26 cellular contexts compared by ENCODE assay signal in the genomic region with DNA sequence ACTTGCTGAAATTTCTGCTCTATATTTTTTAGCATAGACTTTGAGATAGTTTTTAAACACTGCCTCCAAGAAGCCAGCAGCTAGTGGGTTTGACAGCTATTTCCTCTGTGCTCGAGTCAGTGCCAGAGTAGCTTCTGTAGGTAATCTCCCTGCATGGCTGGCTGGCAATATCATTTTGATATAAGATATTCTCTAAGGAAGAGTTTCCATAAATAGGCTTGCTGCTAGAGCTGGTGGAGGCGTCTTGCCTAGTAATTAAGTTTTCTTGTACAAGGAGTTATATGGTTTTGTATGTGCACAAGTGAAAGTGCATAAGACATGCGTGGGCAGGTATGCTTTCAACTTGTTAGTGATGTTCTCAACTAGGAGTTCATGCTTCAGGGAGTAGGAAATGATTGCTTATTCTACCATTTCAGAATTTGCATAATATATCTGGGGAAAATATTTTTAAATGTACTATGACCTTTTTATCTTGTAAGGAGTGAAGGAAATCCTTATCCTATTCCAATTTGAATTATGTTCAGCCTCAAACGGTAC.
DNase-seq lines count a peak whose midpoint lies in the region; ATAC-seq, FAIRE-seq and TF ChIP-seq lines count a peak whose summit lies in the region.
"Had no signal": no experiment of that assay in that cellular context is flagged by ENCODE, and none has a peak within 500 bp of the region (broad histone marks: within the 10 kb centered on the region; RNA-seq: fewer than 3 reads in every experiment).

No MANE protein-coding gene starts in this region.

- peaks cover 9 to 28% of the 10 kb centered on the region in 2 donors for H3K27me3 Mint-ChIP-seq in natural killer cell (ENCODE audit: low read depth in 2 of 2)

- no peaks in the 10 kb centered on the region for H3K4me1 Mint-ChIP-seq in natural killer cell
- H3K4me1 Mint-ChIP-seq: activated CD4-positive, alpha-beta T cell treated with anti-CD3 and anti-CD28 coated beads, Interleukin-2, amount 10 ng/mL, durations not matched to agents 7 days and 5 days; memory B cell; neural crest cell had no signal

- intact Hi-C loops in natural killer cell (cut with micrococcal nuclease) = no loop called here

- ATAC-seq in GM18499 (IDR thresholded peaks at IDR 0.05; ENCODE audit: insufficient read depth, unreplicated experiment) = peak; percentile 68
- peak; percentile 63 for ATAC-seq in HG03175 (IDR thresholded peaks at IDR 0.05; ENCODE audit: unreplicated experiment)
- ATAC-seq in HG03108 (IDR thresholded peaks at IDR 0.05; ENCODE audit: unreplicated experiment) = no peak
- no peak for ATAC-seq in natural killer cell
- ATAC-seq in GM21526 (IDR thresholded peaks at IDR 0.05; ENCODE audit: low FRiP score, unreplicated experiment) = no peak
- ATAC-seq: left lung, pancreas had no signal

- FAIRE-seq in GM19239 (lab: Jason Lieb, UNC) = peak; percentile 21
- FAIRE-seq: pancreas had no signal

- no peaks in the 10 kb centered on the region for H3K36me3 Mint-ChIP-seq in natural killer cell
- H3K36me3 Mint-ChIP-seq: memory B cell had no signal

- TF ChIP-seq CTCF in natural killer cell (IDR thresholded peaks at IDR 0.05) = no peak

- no peak for DNase-seq in GM19239 (ENCODE audit: insufficient read length, low spot score)
- peak; percentile 32 for DNase-seq in occipital lobe (lab: John Stamatoyannopoulos, UW)
- DNase-seq in natural killer cell = no peak
- no peak for DNase-seq in H4 (ENCODE audit: low spot score)
- DNase-seq: activated CD4-positive, alpha-beta T cell treated with anti-CD3 and anti-CD28 coated beads, Interleukin-2, amount 10 ng/mL, durations not matched to agents 7 days and 5 days; activated gamma-delta T cell; activated T-cell treated with anti-CD3 and anti-CD28 coated beads, Interleukin-2, amount 50 U/mL, for 24 hours; DMS153; effector CD8-positive, alpha-beta T cell; H7; left lung; NCI-H1048; NCI-H2107; NCI-H446 treated with DMSO at 0.1 percent for 48 hours; pancreas; retina; SJCRH30; stimulated activated naive CD4-positive, alpha-beta T cell; SW 1271; T-helper 9 cell had no signal

- no peak overlapping the region for H3K4me3 Mint-ChIP-seq in natural killer cell
- H3K4me3 Mint-ChIP-seq: activated CD4-positive, alpha-beta T cell treated with anti-CD3 and anti-CD28 coated beads, Interleukin-2, amount 10 ng/mL, durations not matched to agents 7 days and 5 days; activated T-cell treated with anti-CD3 and anti-CD28 coated beads, Interleukin-2, amount 50 U/mL, for 24 hours; memory B cell; neural crest cell had no signal

- no peak overlapping the region for H3K27ac Mint-ChIP-seq in natural killer cell
- H3K27ac Mint-ChIP-seq: activated CD4-positive, alpha-beta T cell treated with anti-CD3 and anti-CD28 coated beads, Interleukin-2, amount 10 ng/mL, durations not matched to agents 7 days and 5 days; activated T-cell treated with anti-CD3 and anti-CD28 coated beads, Interleukin-2, amount 50 U/mL, for 24 hours; memory B cell had no signal

- no peaks in the 10 kb centered on the region for H3K9me3 Mint-ChIP-seq in natural killer cell
- H3K9me3 Mint-ChIP-seq: activated CD4-positive, alpha-beta T cell treated with anti-CD3 and anti-CD28 coated beads, Interleukin-2, amount 10 ng/mL, durations not matched to agents 7 days and 5 days; activated T-cell treated with anti-CD3 and anti-CD28 coated beads, Interleukin-2, amount 50 U/mL, for 24 hours; memory B cell; neural crest cell had no signal

Comparison
In these comparisons a context has a peak if more than half of its experiments do, and no peak if none do; other contexts are left out.
1. ATAC-seq: peak in GM18499 (single experiment) and HG03175 (single experiment); none in HG03108 (single experiment), natural killer cell (0 of 3) and GM21526 (single experiment).